9 cellular contexts compared by ENCODE assay signal in genomic region chr5:38780950-38781349, GRCh38.
DNase-seq lines count a peak whose midpoint lies in the region; ATAC-seq and TF ChIP-seq lines count a peak whose summit lies in the region.
"Had no signal": no experiment of that assay in that cellular context is flagged by ENCODE, and none has a peak within 500 bp of the region (broad histone marks: within the 10 kb centered on the region; RNA-seq: fewer than 3 reads in every experiment).

No MANE protein-coding gene starts in this region.

- DNase-seq in Caki2 (ENCODE audit: low read depth) = peak; percentile 28
- DNase-seq in NCI-H2196 treated with DMSO at 0.1 percent for 48 hours (lab: John Stamatoyannopoulos, UW; ENCODE audit: unreplicated experiment) = peak; percentile 80
- DNase-seq in epithelial cell of esophagus (ENCODE audit: low read depth) = peak; percentile 43
- DNase-seq in T-helper 9 cell = no peak
- no peak for DNase-seq in SIG-M5 treated with dmso at 0.1 percent for 504 hours (lab: John Stamatoyannopoulos, UW; ENCODE audit: unreplicated experiment)
- DNase-seq in effector CD8-positive, alpha-beta T cell (lab: John Stamatoyannopoulos, UW) = no peak

- in situ Hi-C loops in Caki2 (cut with HindIII; ENCODE audit: low pct_unique_long_range_greater_than_20kb, low sequenced_read_pairs) = no loop called here

- H3K36me3 Mint-ChIP-seq in nephron (ENCODE audit: low read depth) = peaks cover 4% of the 10 kb centered on the region

- H3K4me3 Mint-ChIP-seq in nephron = no peak overlapping the region

- H3K27ac Mint-ChIP-seq in nephron = peak overlapping the region; percentile 54 to 83 (median 82)

- H3K9me3 Mint-ChIP-seq in nephron = peaks cover 8% of the 10 kb centered on the region

- H3K4me3 ChIP-seq in epithelial cell of esophagus (ENCODE audit: low read length) = no peak overlapping the region
- H3K4me3 ChIP-seq: smooth muscle cell had no signal

- ATAC-seq in GM21526 (IDR thresholded peaks at IDR 0.05; ENCODE audit: low FRiP score, unreplicated experiment) = no peak

- TF ChIP-seq CTCF in epithelial cell of esophagus (IDR thresholded peaks at IDR 0.05; ENCODE audit: insufficient read depth, low read depth, low read length, missing control alignments) (peak; percentile 32), nephron (IDR thresholded peaks at IDR 0.05; ENCODE audit: unreplicated experiment in 3 of 3) (peak in 2 of 3 experiments; percentile 27)

- no peaks in the 10 kb centered on the region for H3K27me3 Mint-ChIP-seq in nephron (ENCODE audit: low read depth)

- peaks cover 43% of the 10 kb centered on the region for H3K4me1 Mint-ChIP-seq in nephron

Comparison
In these comparisons a context has a peak if more than half of its experiments do, and no peak if none do; other contexts are left out.
1. DNase-seq: peak in Caki2 (single experiment), NCI-H2196 treated with DMSO at 0.1 percent for 48 hours (single experiment) and epithelial cell of esophagus (single experiment); none in T-helper 9 cell (single experiment), SIG-M5 treated with dmso at 0.1 percent for 504 hours (single experiment) and effector CD8-positive, alpha-beta T cell (single experiment).